In genomic region chr17:16661217-16661616, GRCh38 we compare ENCODE assay signal across 20 cellular contexts. TPM values are rescaled to one million over a fixed set of nuclear protein-coding genes. Genes with fewer than 3 reads are reported as not detected.
DNase-seq lines count a peak whose midpoint lies in the region; ATAC-seq, FAIRE-seq and TF ChIP-seq lines count a peak whose summit lies in the region.
"Had no signal": no experiment of that assay in that cellular context is flagged by ENCODE, and none has a peak within 500 bp of the region (broad histone marks: within the 10 kb centered on the region; RNA-seq: fewer than 3 reads in every experiment).

No MANE protein-coding gene starts in this region.

- H3K9ac ChIP-seq in colonic mucosa (ENCODE audit: low read depth in 2 of 2, low read length in 2 of 2) = no peak overlapping the region
- H3K9ac ChIP-seq: BLaER1 had no signal

- TF ChIP-seq POLR2A in upper lobe of left lung (IDR thresholded peaks at IDR 0.05) = no peak
- no peak for TF ChIP-seq POLR2A in prostate gland (IDR thresholded peaks at IDR 0.05)

- no peaks in the 10 kb centered on the region for H3K36me3 ChIP-seq in pancreas
- no peaks in the 10 kb centered on the region for H3K36me3 ChIP-seq in upper lobe of left lung
- no peaks in the 10 kb centered on the region for H3K36me3 ChIP-seq in colonic mucosa
- H3K36me3 ChIP-seq in prostate gland = no peaks in the 10 kb centered on the region
- H3K36me3 ChIP-seq: BLaER1 had no signal

- no peak overlapping the region for H3K4me3 ChIP-seq in pancreas
- no peak overlapping the region for H3K4me3 ChIP-seq in upper lobe of left lung
- no peak overlapping the region for H3K4me3 ChIP-seq in colonic mucosa
- no peak overlapping the region for H3K4me3 ChIP-seq in prostate gland
- H3K4me3 ChIP-seq: BLaER1, GM23338 had no signal

- H3K4me1 ChIP-seq in pancreas (no peaks in the 10 kb centered on the region), upper lobe of left lung (no peaks in the 10 kb centered on the region), colonic mucosa (no peaks in the 10 kb centered on the region), prostate gland (replicated peaks) (no peaks in the 10 kb centered on the region)

- H3K27ac ChIP-seq in pancreas = no peak overlapping the region
- no peak overlapping the region for H3K27ac ChIP-seq in upper lobe of left lung
- H3K27ac ChIP-seq in colonic mucosa = no peak overlapping the region
- H3K27ac ChIP-seq in prostate gland = no peak overlapping the region
- H3K27ac ChIP-seq: BLaER1 had no signal

- TF ChIP-seq CTCF in pancreas (IDR thresholded peaks at IDR 0.05) = no peak
- TF ChIP-seq CTCF in upper lobe of left lung (IDR thresholded peaks at IDR 0.05) = no peak
- no peak for TF ChIP-seq CTCF in colonic mucosa (IDR thresholded peaks at IDR 0.05)
- no peak for TF ChIP-seq CTCF in prostate gland (IDR thresholded peaks at IDR 0.05)

- DNase-seq in RCC 7860 (ENCODE audit: low spot score) (no peak), dedifferentiated amniotic fluid mesenchymal stem cell (ENCODE audit: extremely low spot score) (peak; percentile 51), fibroblast of peridontal ligament (ENCODE audit: extremely low read depth) (peak; percentile 35), pancreas (no peak), upper lobe of left lung (no peak), colonic mucosa (no peak), prostate gland (ENCODE audit: low spot score) (no peak)
- DNase-seq in stimulated activated CD4-positive, alpha-beta T cell treated with anti-CD3 and anti-CD28 coated beads, Interleukin-4, amount 100 ng/mL, for 4 hours = no peak
- DNase-seq: 8988T; CD4-positive, alpha-beta memory T cell; DMS153; DMS79; GDM1; HCEC 1CT had no signal

- ATAC-seq in pancreas (no peak), upper lobe of left lung (ENCODE audit: low FRiP score in 2 of 2) (no peak)
- ATAC-seq: GM23338 had no signal

- TF ChIP-seq EP300 in upper lobe of left lung (IDR thresholded peaks at IDR 0.05) = no peak

- FAIRE-seq in RCC 7860 (lab: Jason Lieb, UNC) (peak; percentile 58), pancreas (lab: Jason Lieb, UNC) (peak; percentile 93)
- FAIRE-seq: GM12892, GM18507, H54, HTR-8/SVneo had no signal

- intact Hi-C loops in pancreas (cut with DNase I) (no loop called here), colonic mucosa (cut with DNase I) (no loop called here), prostate gland (cut with DNase I) (no loop called here)

- H3K9me3 ChIP-seq in pancreas (no peaks in the 10 kb centered on the region), upper lobe of left lung (no peaks in the 10 kb centered on the region), colonic mucosa (no peaks in the 10 kb centered on the region), prostate gland (no peaks in the 10 kb centered on the region)

- H3K27me3 ChIP-seq in pancreas (no peaks in the 10 kb centered on the region), upper lobe of left lung (no peaks in the 10 kb centered on the region), colonic mucosa (no peaks in the 10 kb centered on the region), prostate gland (replicated peaks; ENCODE audit: insufficient read depth) (no peaks in the 10 kb centered on the region)
- H3K27me3 ChIP-seq: BLaER1 had no signal

RNA-seq across cellular contexts. Expression of gene ZNF624, which starts 7.6 kb away (rescaled TPM):
- total RNA-seq in pancreas = 1 to 10 TPM; 1.0 to 2.7 (median 1.7) TPM
- polyA plus RNA-seq in pancreas = 1 to 10 TPM in 1 of 2 donors, under 1 TPM in 1; 0.27 to 1.2 TPM
- 1 to 10 TPM; 1.4 to 6.0 (median 3.7) TPM for total RNA-seq in upper lobe of left lung
- 1 to 10 TPM; 2.4 to 5.8 TPM for total RNA-seq in colonic mucosa
- total RNA-seq in prostate gland = 10 to 100 TPM in 1 of 2 donors, 1 to 10 TPM in 1; 2.9 to 11.0 TPM

RNA-seq across cellular contexts. Expression of gene CCDC144A, which starts 28.8 kb away (rescaled TPM):
- total RNA-seq in pancreas (10 to 100 TPM in 1 of 6 donors, 1 to 10 TPM in 3, under 1 TPM in 2; 0.28 to 10.3 (median 2.8) TPM), upper lobe of left lung (10 to 100 TPM in 1 of 6 donors, 1 to 10 TPM in 5; 1.1 to 16.9 (median 7.6) TPM), colonic mucosa (under 1 TPM; 0.13 to 0.20 TPM), prostate gland (10 to 100 TPM in 1 of 2 donors, under 1 TPM in 1; 0.68 to 24.7 TPM)
- 1 to 10 TPM in 1 of 2 donors, under 1 TPM in 1; 0.70 to 2.5 TPM for polyA plus RNA-seq in pancreas

Comparison
In these comparisons a context has a peak if more than half of its experiments do, and no peak if none do; other contexts are left out.
1. DNase-seq: peak in dedifferentiated amniotic fluid mesenchymal stem cell (single experiment) and fibroblast of peridontal ligament (single experiment); none in RCC 7860 (single experiment), pancreas (0 of 6), upper lobe of left lung (0 of 2), colonic mucosa (single experiment), stimulated activated CD4-positive, alpha-beta T cell treated with anti-CD3 and anti-CD28 coated beads, Interleukin-4, amount 100 ng/mL, for 4 hours (0 of 2) and prostate gland (single experiment).